27 cellular contexts compared by ENCODE assay signal in the genomic region with DNA sequence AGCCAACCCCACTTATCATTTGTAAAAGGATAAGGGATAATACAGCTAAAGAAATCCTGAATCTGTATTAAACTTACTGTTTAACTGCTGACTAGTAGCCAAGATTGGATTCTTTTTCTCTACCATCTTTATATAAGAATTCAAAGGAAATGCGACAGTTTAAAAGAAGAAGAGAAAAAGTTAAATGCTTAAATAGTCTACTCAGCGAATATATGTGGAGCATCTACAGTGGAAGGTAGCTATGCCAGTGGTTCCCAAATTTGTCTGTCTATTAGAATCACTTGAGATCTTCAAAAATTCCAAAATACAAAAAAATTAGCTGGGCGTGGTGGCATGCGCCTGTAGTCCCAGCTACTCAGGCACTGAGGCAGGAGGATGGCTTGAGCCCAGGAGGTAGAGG.
DNase-seq lines count a peak whose midpoint lies in the region; ATAC-seq, FAIRE-seq and TF ChIP-seq lines count a peak whose summit lies in the region.
"Had no signal": no experiment of that assay in that cellular context is flagged by ENCODE, and none has a peak within 500 bp of the region (broad histone marks: within the 10 kb centered on the region; RNA-seq: fewer than 3 reads in every experiment).

No MANE protein-coding gene starts in this region.

- 98% methylated on average over 4 of the region's 4 CpGs for WGBS in HepG2 (ENCODE audit: low lambda C conversion rate)
- 88% methylated on average over 4 of the region's 4 CpGs for WGBS in right lobe of liver (ENCODE audit: insufficient coverage, low coverage, low lambda C conversion rate, missing lambda C conversion rate)

- H3K36me3 ChIP-seq in HepG2 (replicated peaks in 1 of 2; ENCODE audit: control insufficient read depth in 1 of 2, insufficient read depth in 2 of 2, low read length in 2 of 2) (peaks cover 3 to 5% of the 10 kb centered on the region in 2 experiments; a peak in 2 of 5 replicates), right lobe of liver (no peaks in the 10 kb centered on the region)
- H3K36me3 ChIP-seq: BE2C had no signal

- no peak for TF ChIP-seq RAD21 in HepG2 (CRISPR knock-in tag; IDR thresholded peaks at IDR 0.05)

- TF ChIP-seq POLR2A in HepG2 (IDR thresholded peaks at IDR 0.05; ENCODE audit: insufficient read depth in 1 of 2, low read depth in 2 of 2, low read length in 2 of 2): no peak
- no peak for TF ChIP-seq POLR2A in right lobe of liver (IDR thresholded peaks at IDR 0.05)

- no peak for FAIRE-seq in HepG2 (lab: Jason Lieb, UNC)
- FAIRE-seq: GM12878, GM12892, GM18507, GM19239 had no signal

- H3K4me3 ChIP-seq in HepG2 (replicated peaks in 1 of 3; ENCODE audit: insufficient read depth in 1 of 3, low read depth in 2 of 3, low read length in 3 of 3) (no peak overlapping the region), right lobe of liver (no peak overlapping the region)
- H3K4me3 ChIP-seq: BLaER1, GM12878 had no signal

- H3K27me3 ChIP-seq in HepG2 (ENCODE audit: control insufficient read depth in 1 of 2, insufficient read depth in 2 of 2, low read length in 2 of 2) (no peaks in the 10 kb centered on the region; a peak in 1 of 5 replicates), right lobe of liver (no peaks in the 10 kb centered on the region)
- H3K27me3 ChIP-seq: BE2C, BLaER1 had no signal

- no peak overlapping the region for H3K4me3 Mint-ChIP-seq in dendritic cell treated with granulocyte-macrophage colony-stimulating factor and Interleukin-4, amounts not matched to agents 40 ng/mL and 50 ng/mL, for 4 days
- H3K4me3 Mint-ChIP-seq: CD14-positive monocyte; CD4-positive, alpha-beta memory T cell; CD4-positive, CD25-positive, alpha-beta regulatory T cell; CD8-positive, alpha-beta memory T cell had no signal

- H3K79me2 ChIP-seq in HepG2 (ENCODE audit: insufficient read depth, low read length): no peaks in the 10 kb centered on the region

- intact Hi-C loops in HepG2 (cut with micrococcal nuclease; ENCODE audit: unreplicated experiment): no loop called here
- intact Hi-C loops in right lobe of liver (cut with DNase I): no loop called here
- intact Hi-C loops in dendritic cell treated with granulocyte-macrophage colony-stimulating factor and Interleukin-4, amounts not matched to agents 40 ng/mL and 50 ng/mL, for 4 days (cut with micrococcal nuclease): no loop called here

- H3K4me1 Mint-ChIP-seq in dendritic cell treated with granulocyte-macrophage colony-stimulating factor and Interleukin-4, amounts not matched to agents 40 ng/mL and 50 ng/mL, for 4 days (ENCODE audit: low read depth): peaks cover 10% of the 10 kb centered on the region
- H3K4me1 Mint-ChIP-seq: CD8-positive, alpha-beta memory T cell had no signal

- H3K9ac ChIP-seq in HepG2 (ENCODE audit: insufficient read depth, low read depth, low read length): no peak overlapping the region
- H3K9ac ChIP-seq: BLaER1 had no signal

- no peak overlapping the region for H3K4me2 ChIP-seq in HepG2 (ENCODE audit: low read depth, low read length)
- H3K4me2 ChIP-seq: BLaER1 had no signal

- no peak for ATAC-seq in HepG2
- ATAC-seq in right lobe of liver: no peak
- ATAC-seq in GM19023 (IDR thresholded peaks at IDR 0.05; ENCODE audit: unreplicated experiment): no peak
- ATAC-seq: GM12878 had no signal

- peaks cover 15% of the 10 kb centered on the region for H3K36me3 Mint-ChIP-seq in dendritic cell treated with granulocyte-macrophage colony-stimulating factor and Interleukin-4, amounts not matched to agents 40 ng/mL and 50 ng/mL, for 4 days (ENCODE audit: low read depth)

- POLR2A ChIA-PET in HepG2 (lab: Yijun Ruan, JAX): no interaction called here

- TF ChIP-seq EP300 in HepG2 (IDR thresholded peaks at IDR 0.05; ENCODE audit: low read depth in 2 of 2, low read length in 2 of 2) (no peak), HepG2 (CRISPR knock-in tag; IDR thresholded peaks at IDR 0.05; ENCODE audit: borderline replicate concordance) (no peak)

- no peak overlapping the region for H2AFZ ChIP-seq in HepG2 (ENCODE audit: low read length)

- in situ Hi-C loops in HepG2 (cut with HindIII; ENCODE audit: extremely low pct_ligation_motif_present, low pct_unique_long_range_greater_than_20kb): no loop called here

- peak overlapping the region; percentile 61 for H3K27ac Mint-ChIP-seq in dendritic cell treated with granulocyte-macrophage colony-stimulating factor and Interleukin-4, amounts not matched to agents 40 ng/mL and 50 ng/mL, for 4 days

- no peaks in the 10 kb centered on the region for H3K9me3 Mint-ChIP-seq in dendritic cell treated with granulocyte-macrophage colony-stimulating factor and Interleukin-4, amounts not matched to agents 40 ng/mL and 50 ng/mL, for 4 days
- H3K9me3 Mint-ChIP-seq: CD14-positive monocyte; CD4-positive, alpha-beta memory T cell; CD8-positive, alpha-beta memory T cell had no signal

- H3K27me3 Mint-ChIP-seq in dendritic cell treated with granulocyte-macrophage colony-stimulating factor and Interleukin-4, amounts not matched to agents 40 ng/mL and 50 ng/mL, for 4 days: no peaks in the 10 kb centered on the region
- H3K27me3 Mint-ChIP-seq: CD4-positive, alpha-beta memory T cell; CD4-positive, CD25-positive, alpha-beta regulatory T cell; CD8-positive, alpha-beta memory T cell had no signal

- no peaks in the 10 kb centered on the region for H4K20me1 ChIP-seq in HepG2 (ENCODE audit: insufficient read depth, low read length)
- H4K20me1 ChIP-seq: BLaER1 had no signal

- H3K27ac ChIP-seq in HepG2 (ENCODE audit: extremely low read length, insufficient read depth, low read length): no peak overlapping the region
- H3K27ac ChIP-seq in right lobe of liver: no peak overlapping the region
- 0 out of 2 replicates have a peak overlapping the region, but pooled peaks have one; percentile 11 for H3K27ac ChIP-seq in VCaP
- H3K27ac ChIP-seq: 22Rv1, BLaER1 had no signal

- no TSS peak for BruUV-seq in HepG2 (replicated peaks; lab: Mats Ljungman, UMichigan)

- H3K9me3 ChIP-seq in HepG2 (ENCODE audit: low read length) (no peaks in the 10 kb centered on the region), right lobe of liver (no peaks in the 10 kb centered on the region)
- H3K9me3 ChIP-seq: BE2C, BLaER1 had no signal

- CTCF ChIA-PET in HepG2 (lab: Yijun Ruan, JAX; ENCODE audit: low intra/inter-chr PET ratio, low total read pairs): interaction anchor here (0.6 kb wide), 1 partner anchor 48 kb away, joined by 3 read pairs; no protein-coding TSS in a partner anchor

- H3K4me1 ChIP-seq in HepG2 (ENCODE audit: insufficient read depth, low read length) (peaks cover 7% of the 10 kb centered on the region; the same call in 1 of the 2 replicates), right lobe of liver (no peaks in the 10 kb centered on the region)
- H3K4me1 ChIP-seq: BLaER1 had no signal

- no peak for DNase-seq in HepG2 (ENCODE audit: low spot score)
- no peak for DNase-seq in right lobe of liver
- DNase-seq in activated effector memory CD4-positive, alpha-beta T cell treated with anti-CD3 and anti-CD28 coated beads, Interleukin-2, amount 50 U/mL, for 16 hours: no peak
- DNase-seq: ACHN; C1 segment of cervical spinal cord; CD4-positive, alpha-beta memory T cell; CD8-positive, alpha-beta memory T cell; COR-L47; DMS 273 treated with DMSO at 0.1 percent for 48 hours; DMS153; DMS53; DMS79; DND-41; EL; GDM1 had no signal

- TF ChIP-seq CTCF in HepG2 (CRISPR knock-in tag; IDR thresholded peaks at IDR 0.05): no peak
- TF ChIP-seq CTCF in right lobe of liver (IDR thresholded peaks at IDR 0.05): no peak
- TF ChIP-seq CTCF in VCaP (conservative IDR thresholded peaks at IDR 0.05): no peak

TF ChIP-seq in HepG2, 621 proteins besides CTCF, POLR2A, EP300 and RAD21:
- TF ChIP-seq MAFF (IDR thresholded peaks at IDR 0.05; ENCODE audit: low read depth, low read length) (peak; percentile 70), MAFK (conservative IDR thresholded peaks at IDR 0.05 in 1 of 2, IDR thresholded peaks at IDR 0.05 in 1 of 2; ENCODE audit: low read length in 2 of 2) (peak; percentile 71 to 82)
- TF ChIP-seq, protein P1, sequence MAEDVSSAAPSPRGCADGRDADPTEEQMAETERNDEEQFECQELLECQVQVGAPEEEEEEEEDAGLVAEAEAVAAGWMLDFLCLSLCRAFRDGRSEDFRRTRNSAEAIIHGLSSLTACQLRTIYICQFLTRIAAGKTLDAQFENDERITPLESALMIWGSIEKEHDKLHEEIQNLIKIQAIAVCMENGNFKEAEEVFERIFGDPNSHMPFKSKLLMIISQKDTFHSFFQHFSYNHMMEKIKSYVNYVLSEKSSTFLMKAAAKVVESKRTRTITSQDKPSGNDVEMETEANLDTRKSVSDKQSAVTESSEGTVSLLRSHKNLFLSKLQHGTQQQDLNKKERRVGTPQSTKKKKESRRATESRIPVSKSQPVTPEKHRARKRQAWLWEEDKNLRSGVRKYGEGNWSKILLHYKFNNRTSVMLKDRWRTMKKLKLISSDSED (CRISPR knock-in tag; IDR thresholded peaks at IDR 0.05): no peak
TF ChIP-seq in HepG2: peak in this region for 2.
